Comparison of ENCODE assay signal across 1 cellular context in genomic region chr17:62098623-62099231, GRCh38.
TF ChIP-seq lines count a peak whose summit lies in the region.

No MANE protein-coding gene starts in this region.

TF ChIP-seq in GM12878, 131 proteins besides CTCF, POLR2A, EP300 and RAD21 (continued from another document and continues in another):
- TF ChIP-seq PKNOX1 (IDR thresholded peaks at IDR 0.05) (peak; percentile 93), USF1 (IDR thresholded peaks at IDR 0.05; ENCODE audit: borderline replicate concordance, extremely low read length, insufficient read depth, low read depth, low read length) (no peak), BCLAF1 (IDR thresholded peaks at IDR 0.05) (no peak), MTA2 (IDR thresholded peaks at IDR 0.05; ENCODE audit: low read depth) (peak; percentile 88), RAD51 (IDR thresholded peaks at IDR 0.05) (no peak), BCL11A (IDR thresholded peaks at IDR 0.05; ENCODE audit: low read depth, low read length) (peak; percentile 24; the same call in 1 of the 2 replicates), EGR1 (IDR thresholded peaks at IDR 0.05; ENCODE audit: borderline replicate concordance in 1 of 2, low read depth in 2 of 2, low read length in 2 of 2) (peak in 1 of 2 experiments; percentile 87; a peak in 2 of 3 replicates), TARDBP (IDR thresholded peaks at IDR 0.05; ENCODE audit: borderline replicate concordance) (0 out of 2 replicates have a peak, but pooled peaks have one; percentile 44), BHLHE40 (IDR thresholded peaks at IDR 0.05; ENCODE audit: borderline replicate concordance in 1 of 2, low read depth in 2 of 2, low read length in 1 of 2) (no peak), ATF7 (IDR thresholded peaks at IDR 0.05; ENCODE audit: low read depth) (peak; percentile 78), MTA3 (IDR thresholded peaks at IDR 0.05; ENCODE audit: borderline replicate concordance, low read length) (peak; percentile 73; the same call in 1 of the 2 replicates), HCFC1 (IDR thresholded peaks at IDR 0.05; ENCODE audit: low read length) (no peak), MEF2B (IDR thresholded peaks at IDR 0.05; ENCODE audit: partially characterized antibody, poor library complexity, severe bottlenecking) (peak; percentile 81), ZBTB40 (IDR thresholded peaks at IDR 0.05; ENCODE audit: borderline replicate concordance) (no peak), E2F4 (IDR thresholded peaks at IDR 0.05; ENCODE audit: low read depth, low read length) (no peak), CREM (IDR thresholded peaks at IDR 0.05; ENCODE audit: low read depth) (peak; percentile 75), RUNX3 (IDR thresholded peaks at IDR 0.05; ENCODE audit: low read length) (peak; percentile 94), SREBF2 (IDR thresholded peaks at IDR 0.05; ENCODE audit: low read length) (no peak), IRF3 (IDR thresholded peaks at IDR 0.05) (no peak), PML (IDR thresholded peaks at IDR 0.05; ENCODE audit: low read length) (peak; percentile 73; the same call in 1 of the 2 replicates), CBX5 (IDR thresholded peaks at IDR 0.05; ENCODE audit: low read depth) (peak; percentile 90; the same call in 1 of the 2 replicates), DPF2 (IDR thresholded peaks at IDR 0.05) (peak; percentile 98), ZNF207 (IDR thresholded peaks at IDR 0.05; ENCODE audit: borderline replicate concordance) (no peak), TCF12 (IDR thresholded peaks at IDR 0.05; ENCODE audit: low read depth, low read length) (no peak), WRNIP1 (IDR thresholded peaks at IDR 0.05; ENCODE audit: borderline replicate concordance, low read depth, low read length) (no peak), E4F1 (IDR thresholded peaks at IDR 0.05; ENCODE audit: borderline replicate concordance, partially characterized antibody) (no peak), IKZF1 (conservative IDR thresholded peaks at IDR 0.05) (peak; percentile 89), ZNF217 (IDR thresholded peaks at IDR 0.05) (peak; percentile 72; the same call in 1 of the 2 replicates), IKZF2 (IDR thresholded peaks at IDR 0.05) (peak; percentile 88 to 90), ELK1 (IDR thresholded peaks at IDR 0.05; ENCODE audit: low read depth, low read length) (no peak), SKIL (IDR thresholded peaks at IDR 0.05; ENCODE audit: low read depth, poor library complexity, severe bottlenecking) (peak; percentile 83), GATAD2B (conservative IDR thresholded peaks at IDR 0.05; ENCODE audit: low read depth) (0 out of 2 replicates have a peak, but pooled peaks have one; percentile 51), ATF2 (IDR thresholded peaks at IDR 0.05; ENCODE audit: low read length) (peak; percentile 80), TCF7 (IDR thresholded peaks at IDR 0.05; ENCODE audit: borderline replicate concordance) (peak; percentile 72), BMI1 (IDR thresholded peaks at IDR 0.05; ENCODE audit: borderline replicate concordance) (peak; percentile 81; the same call in 1 of the 2 replicates), HDAC2 (IDR thresholded peaks at IDR 0.05) (no peak), SPI1 (IDR thresholded peaks at IDR 0.05; ENCODE audit: borderline replicate concordance, insufficient read depth, low read depth, low read length) (peak; percentile 88), PBX3 (IDR thresholded peaks at IDR 0.05; ENCODE audit: insufficient replicate concordance, low read depth, low read length) (peak; percentile 82), KAT2A (conservative IDR thresholded peaks at IDR 0.05; ENCODE audit: control insufficient read depth, low read depth, low read length) (no peak), GABPA (IDR thresholded peaks at IDR 0.05; ENCODE audit: low read depth) (peak; percentile 56; the same call in 1 of the 2 replicates)
